26 cellular contexts compared by ENCODE assay signal in genomic region chr6:64665137-64665536, GRCh38.
"Had no signal": no experiment of that assay in that cellular context is flagged by ENCODE, and none has a peak within 500 bp of the region (broad histone marks: within the 10 kb centered on the region; RNA-seq: fewer than 3 reads in every experiment).

No MANE protein-coding gene starts in this region.

- H3K4me1 ChIP-seq: stomach, suprapubic skin, testis, thyroid gland, tibial artery, tibial nerve, transverse colon, upper lobe of left lung, upper lobe of right lung, uterus, vagina had no signal

- ATAC-seq: stimulated activated effector memory CD8-positive, alpha-beta T cell treated with anti-CD3 and anti-CD28 coated beads, Interleukin-12 subunit alpha, Interleukin-12 subunit beta, amount 100 ng/mL, for 72 hours; stimulated activated memory B cell treated with anti-CD40 and anti-IgM and Interleukin-4, amounts not matched to agents 10 μg/mL and 1 μg/mL and 100 μg/mL, for 72 hours; stimulated activated naive B cell treated with anti-CD40 and anti-IgM and Interleukin-4, amounts not matched to agents 10 μg/mL and 1 μg/mL and 100 μg/mL, for 72 hours; stimulated activated naive CD8-positive, alpha-beta T cell treated with anti-CD3 and anti-CD28 coated beads, Interleukin-15, amount 100 ng/mL, for 72 hours; stimulated activated naive CD8-positive, alpha-beta T cell treated with anti-CD3 and anti-CD28 coated beads, Interleukin-15, Interleukin-2, amounts not matched to agents 100 U/mL and 50 U/mL, for 24 hours; upper lobe of right lung had no signal

- H3K4me3 ChIP-seq: stomach, suprapubic skin, testis, thoracic aorta, thyroid gland, tibial artery, tibial nerve, transverse colon, upper lobe of left lung, upper lobe of right lung, uterus, vagina had no signal

- H3K36me3 ChIP-seq: stomach, suprapubic skin, thoracic aorta, thyroid gland, tibial artery, tibial nerve, transverse colon, upper lobe of left lung, upper lobe of right lung, uterus, vagina had no signal

- H3K27me3 ChIP-seq: stomach, suprapubic skin, testis, thyroid gland, tibial artery, tibial nerve, transverse colon, upper lobe of left lung, upper lobe of right lung, uterus, vagina had no signal

- H3K9me3 ChIP-seq: stomach, suprapubic skin, testis, thoracic aorta, thyroid gland, tibial artery, tibial nerve, transverse colon, upper lobe of left lung, upper lobe of right lung, uterus, vagina had no signal

- H3K27ac ChIP-seq: stomach, suprapubic skin, testis, thoracic aorta, thyroid gland, tibial artery, tibial nerve, transverse colon, upper lobe of left lung, upper lobe of right lung, uterus, vagina had no signal

- DNase-seq: stimulated activated CD4-positive, alpha-beta T cell treated with anti-CD3 and anti-CD28 coated beads, Interleukin-2, amount 100 ng/mL, for 48 hours; stimulated activated CD4-positive, alpha-beta T cell treated with anti-CD3 and anti-CD28 coated beads, Interleukin-4, amount 100 ng/mL, for 1 hour; stimulated activated CD4-positive, alpha-beta T cell treated with anti-CD3 and anti-CD28 coated beads, Interleukin-4, amount 100 ng/mL, for 24 hours; stimulated activated CD4-positive, alpha-beta T cell treated with anti-CD3 and anti-CD28 coated beads, Interleukin-4, amount 100 ng/mL, for 4 hours; stimulated activated CD8-positive, alpha-beta memory T cell treated with anti-CD3 and anti-CD28 coated beads, Interleukin-4, amount 100 ng/mL, for 48 hours; stimulated activated naive B cell treated with anti-CD40 and anti-IgM and Interleukin-4, amounts not matched to agents 10 μg/mL and 1 μg/mL and 100 μg/mL, for 72 hours; stimulated activated naive CD4-positive, alpha-beta T cell; stimulated activated naive CD4-positive, alpha-beta T cell treated with Interleukin-2 at 50 U/mL for 16 hours; stimulated activated naive CD8-positive, alpha-beta T cell treated with anti-CD3 and anti-CD28 coated beads, Interleukin-15, amount 100 ng/mL, for 72 hours; stimulated activated naive CD8-positive, alpha-beta T cell treated with anti-CD3 and anti-CD28 coated beads, Interleukin-15, Interleukin-2, amounts not matched to agents 100 U/mL and 50 U/mL, for 24 hours; stomach; substantia nigra; testis; thyroid gland; tibial artery; transverse colon; trophoblast cell; upper lobe of left lung; upper lobe of right lung; uterus had no signal
